8 cellular contexts compared by ENCODE assay signal in genomic region chr22:36334838-36335603, GRCh38. TPM values are rescaled to one million over a fixed set of nuclear protein-coding genes. Genes with fewer than 3 reads are reported as not detected.
DNase-seq lines count a peak whose midpoint lies in the region; ATAC-seq and TF ChIP-seq lines count a peak whose summit lies in the region.

No MANE protein-coding gene starts in this region.

- H2AFZ ChIP-seq in hepatocyte (no peak overlapping the region), smooth muscle cell (ENCODE audit: low read depth) (no peak overlapping the region)

- H3K27ac ChIP-seq in ascending aorta (peak overlapping the region; percentile 98 to 99), hepatocyte (peak overlapping the region; percentile 97), smooth muscle cell (ENCODE audit: low read depth) (peak overlapping the region; percentile 100)

- H3K4me1 Mint-ChIP-seq in Calu3 (ENCODE audit: low read depth, unreplicated experiment), result peaks cover 80% of the 10 kb centered on the region

- no peaks in the 10 kb centered on the region for H3K9me2 ChIP-seq in hepatocyte (replicated peaks; ENCODE audit: insufficient read depth)

- peaks cover 92% of the 10 kb centered on the region for H3K79me2 ChIP-seq in hepatocyte
- peaks cover 64% of the 10 kb centered on the region for H3K79me2 ChIP-seq in smooth muscle cell (ENCODE audit: low read depth)

- WGBS in hepatocyte (ENCODE audit: low lambda C conversion rate, missing lambda C conversion rate), result 80% methylated on average over 17 of the region's 17 CpGs
- 34% methylated on average over 17 of the region's 17 CpGs for WGBS in smooth muscle cell (ENCODE audit: low lambda C conversion rate)

- H3K27me3 ChIP-seq in ascending aorta (no peaks in the 10 kb centered on the region), hepatocyte (no peaks in the 10 kb centered on the region), smooth muscle cell (ENCODE audit: low read depth) (no peaks in the 10 kb centered on the region)

- H3F3A ChIP-seq in smooth muscle cell (ENCODE audit: low read depth), result peaks cover 68% of the 10 kb centered on the region

- peaks cover 81 to 96% of the 10 kb centered on the region in 2 donors for H3K4me1 ChIP-seq in ascending aorta
- peaks cover 55% of the 10 kb centered on the region for H3K4me1 ChIP-seq in hepatocyte (ENCODE audit: insufficient read depth)
- H3K4me1 ChIP-seq in smooth muscle cell (ENCODE audit: low read depth), result peaks cover 59% of the 10 kb centered on the region
- peaks cover 65% of the 10 kb centered on the region for H3K4me1 ChIP-seq in mucosa of descending colon (ENCODE audit: low read depth)

- BruUV-seq in Calu3 (replicated peaks; lab: Mats Ljungman, UMichigan), result no TSS peak

- H3K9ac ChIP-seq in smooth muscle cell (ENCODE audit: low read depth), result peak overlapping the region; percentile 76

- H3K4me3 ChIP-seq in ascending aorta (peak overlapping the region in 1 of 2 donors; percentile 37), hepatocyte (no peak overlapping the region), smooth muscle cell (no peak overlapping the region), mucosa of descending colon (no peak overlapping the region)

- H3K36me3 ChIP-seq in ascending aorta (peaks cover 49 to 62% of the 10 kb centered on the region in 2 donors), hepatocyte (replicated peaks; ENCODE audit: insufficient read depth, low read depth) (no peaks in the 10 kb centered on the region), smooth muscle cell (ENCODE audit: low read depth) (no peaks in the 10 kb centered on the region), mucosa of descending colon (ENCODE audit: low read depth) (peaks cover 14% of the 10 kb centered on the region)

- H4K20me1 ChIP-seq in hepatocyte (ENCODE audit: insufficient read depth, poor library complexity, severe bottlenecking) (peaks cover 14% of the 10 kb centered on the region), smooth muscle cell (ENCODE audit: low read depth) (peaks cover 65% of the 10 kb centered on the region)

- no peak overlapping the region for H3K4me3 Mint-ChIP-seq in Calu3 (ENCODE audit: low read depth, unreplicated experiment)

- TF ChIP-seq CTCF in Calu3 (IDR thresholded peaks at IDR 0.05; ENCODE audit: unreplicated experiment) (no peak), ascending aorta (IDR thresholded peaks at IDR 0.05) (no peak), hepatocyte (IDR thresholded peaks at IDR 0.05; ENCODE audit: poor library complexity) (no peak), smooth muscle cell (IDR thresholded peaks at IDR 0.05; ENCODE audit: borderline replicate concordance, insufficient read depth, poor library complexity, severe bottlenecking) (no peak), mucosa of descending colon (IDR thresholded peaks at IDR 0.05) (no peak)

- no peaks in the 10 kb centered on the region for H3K27me3 Mint-ChIP-seq in Calu3 (ENCODE audit: unreplicated experiment)

- ATAC-seq in HG03025 (IDR thresholded peaks at IDR 0.05; ENCODE audit: low FRiP score, unreplicated experiment) (no peak), mucosa of descending colon (no peak)

- no peaks in the 10 kb centered on the region for H3K9me3 Mint-ChIP-seq in Calu3 (ENCODE audit: low read depth, unreplicated experiment)

- intact Hi-C loops in Calu3 (cut with micrococcal nuclease; ENCODE audit: unreplicated experiment) (no loop called here), ascending aorta (cut with DNase I) (no loop called here), mucosa of descending colon (cut with DNase I, micrococcal nuclease) (loop anchor here in 1 of 2 donors (2.0 kb wide), 1 partner anchor 52 kb away; the partner anchor contains the start of gene MYH9)

- H3K27ac Mint-ChIP-seq in Calu3 (ENCODE audit: unreplicated experiment), result peak overlapping the region; percentile 75

- CTCF ChIA-PET in Calu3 (lab: Charles Lee), result interaction anchor here (1.0 kb wide), 1 partner anchor 16 kb away, joined by 3 read pairs; no protein-coding TSS in a partner anchor

- peaks cover 91% of the 10 kb centered on the region for H3K36me3 Mint-ChIP-seq in Calu3 (ENCODE audit: insufficient read depth, unreplicated experiment)

- H3K9me3 ChIP-seq in ascending aorta (no peaks in the 10 kb centered on the region), hepatocyte (ENCODE audit: low read depth) (no peaks in the 10 kb centered on the region), smooth muscle cell (replicated peaks; ENCODE audit: low read depth) (no peaks in the 10 kb centered on the region), mucosa of descending colon (no peaks in the 10 kb centered on the region)

- DNase-seq in Calu3 (peak; percentile 28), NCI-H446 treated with DMSO at 0.1 percent for 48 hours (lab: John Stamatoyannopoulos, UW) (peak; percentile 31), ascending aorta (ENCODE audit: low spot score in 2 of 2) (no peak), hepatocyte (ENCODE audit: low spot score) (peak; percentile 48), smooth muscle cell (lab: John Stamatoyannopoulos, UW; ENCODE audit: unreplicated experiment) (no peak), mucosa of descending colon (no peak), NCI-H524 (lab: John Stamatoyannopoulos, UW) (no peak)

- H3K4me2 ChIP-seq in hepatocyte, result peak overlapping the region; percentile 33
- H3K4me2 ChIP-seq in smooth muscle cell, result peak overlapping the region; percentile 74

RNA-seq across cellular contexts. Expression of gene MYH9, which starts 52.7 kb away (rescaled TPM):
- 526 and 606 TPM in 2 replicates for total RNA-seq in Calu3 (2022)
- total RNA-seq in ascending aorta, result 1,114 TPM
- total RNA-seq in hepatocyte, result 149 and 188 TPM in 2 replicates
- 125 and 140 TPM in 2 replicates for polyA plus RNA-seq in hepatocyte
- total RNA-seq in smooth muscle cell, result 350 and 378 TPM in 2 replicates
- polyA plus RNA-seq in smooth muscle cell, result 361 and 382 TPM in 2 replicates
- total RNA-seq in mucosa of descending colon, result 100 to 1,000 TPM; 501 to 831 (median 599) TPM

Comparison
In these comparisons a context has a peak if more than half of its experiments do, and no peak if none do; other contexts are left out.
1. DNase-seq: peak in Calu3 (single experiment), NCI-H446 treated with DMSO at 0.1 percent for 48 hours (single experiment) and hepatocyte (single experiment); none in ascending aorta (0 of 2), smooth muscle cell (single experiment), mucosa of descending colon (0 of 3) and NCI-H524 (0 of 2).
2. Peak in every context shown above with its lines, with median percentiles within 50 percentile points of each other: H3K27ac ChIP-seq.